ENCODE assay signal across 13 cellular contexts in genomic region chr6:56852611-56853010, GRCh38.
A peak's percentile ranks its signal among the peaks of the same experiment; 100 is the strongest.
DNase-seq lines count a peak whose midpoint lies in the region; ATAC-seq and TF ChIP-seq lines count a peak whose summit lies in the region.
"Had no signal": no experiment of that assay in that cellular context is flagged by ENCODE, and none has a peak within 500 bp of the region (broad histone marks: within the 10 kb centered on the region; RNA-seq: fewer than 3 reads in every experiment).

No MANE protein-coding gene starts in this region.

- no peaks in the 10 kb centered on the region for H3K36me3 Mint-ChIP-seq in T-helper 2 cell treated with Interferon-gamma antibody and Interleukin-4, amounts not matched to agents 5 μg/mL and 100 μg/mL, for 36 hours (ENCODE audit: low read depth)

- peaks cover 23% of the 10 kb centered on the region for H3K27me3 Mint-ChIP-seq in T-helper 2 cell treated with Interferon-gamma antibody and Interleukin-4, amounts not matched to agents 5 μg/mL and 100 μg/mL, for 36 hours (ENCODE audit: low read depth)

- H3K27ac ChIP-seq in angular gyrus (ENCODE audit: low read depth, low read length) (peak overlapping the region; percentile 95), layer of hippocampus (ENCODE audit: low read depth, low read length) (peak overlapping the region; percentile 69), substantia nigra (ENCODE audit: low read depth, low read length, poor library complexity, severe bottlenecking) (peak overlapping the region; percentile 88)
- H3K27ac ChIP-seq: pancreas had no signal

- no peaks in the 10 kb centered on the region for H3K9me3 Mint-ChIP-seq in T-helper 2 cell treated with Interferon-gamma antibody and Interleukin-4, amounts not matched to agents 5 μg/mL and 100 μg/mL, for 36 hours

- H3K27me3 ChIP-seq in layer of hippocampus (ENCODE audit: control insufficient read depth, insufficient read depth, low read length), result no peaks in the 10 kb centered on the region
- H3K27me3 ChIP-seq: pancreas, Peyer's patch had no signal

- peaks cover 23% of the 10 kb centered on the region for H3K4me1 Mint-ChIP-seq in T-helper 2 cell treated with Interferon-gamma antibody and Interleukin-4, amounts not matched to agents 5 μg/mL and 100 μg/mL, for 36 hours (ENCODE audit: low read depth)

- peak overlapping the region; percentile 41 for H3K27ac Mint-ChIP-seq in T-helper 2 cell treated with Interferon-gamma antibody and Interleukin-4, amounts not matched to agents 5 μg/mL and 100 μg/mL, for 36 hours

- no peak for TF ChIP-seq CTCF in GM10266 (IDR thresholded peaks at IDR 0.05; ENCODE audit: control insufficient read depth, insufficient read depth, low read depth, missing control alignments)

- no peak for ATAC-seq in HG03159 (IDR thresholded peaks at IDR 0.05; ENCODE audit: unreplicated experiment)

- peak overlapping the region; percentile 85 for H3K4me3 Mint-ChIP-seq in T-helper 2 cell treated with Interferon-gamma antibody and Interleukin-4, amounts not matched to agents 5 μg/mL and 100 μg/mL, for 36 hours

- no peak for DNase-seq in T-helper 2 cell treated with Interferon-gamma antibody and Interleukin-4, amounts not matched to agents 5 μg/mL and 100 μg/mL, for 36 hours (ENCODE audit: low spot score)
- DNase-seq in T-helper 2 cell (no peak), substantia nigra (lab: John Stamatoyannopoulos, UW) (peak in 3 of 49 donors; percentile 4 to 32 (median 9)), NK-92 (lab: John Stamatoyannopoulos, UW; ENCODE audit: unreplicated experiment) (no peak), GM10266 (ENCODE audit: extremely low spot score) (no peak)
- DNase-seq: activated CD8-positive, alpha-beta memory T cell treated with anti-CD3 and anti-CD28 coated beads for 24 hours; erythroblast; NCI-H1105; pancreas; Peyer's patch had no signal
